ENCODE assay signal across 19 cellular contexts in genomic region chr14:61346793-61347192, GRCh38. TPM values are rescaled to one million over a fixed set of nuclear protein-coding genes. Genes with fewer than 3 reads are reported as not detected.
DNase-seq lines count a peak whose midpoint lies in the region; ATAC-seq, FAIRE-seq and TF ChIP-seq lines count a peak whose summit lies in the region.
"Had no signal": no experiment of that assay in that cellular context is flagged by ENCODE, and none has a peak within 500 bp of the region (broad histone marks: within the 10 kb centered on the region; RNA-seq: fewer than 3 reads in every experiment).

No MANE protein-coding gene starts in this region.

- peaks cover 76% of the 10 kb centered on the region for H3K4me1 ChIP-seq in endothelial cell of umbilical vein (ENCODE audit: control insufficient read depth, extremely low read depth, insufficient read depth, low read length)

- no peaks in the 10 kb centered on the region for H4K20me1 ChIP-seq in endothelial cell of umbilical vein (replicated peaks; ENCODE audit: control insufficient read depth, extremely low read depth, insufficient read depth, low read length)

- BruUV-seq in endothelial cell of umbilical vein (replicated peaks; lab: Mats Ljungman, UMichigan) = no TSS peak

- no peaks in the 10 kb centered on the region for H3K9me1 ChIP-seq in endothelial cell of umbilical vein (replicated peaks; ENCODE audit: control insufficient read depth, extremely low read depth, insufficient read depth, low read length)

- no peak for ATAC-seq in T-cell (replicated peaks in 1 of 4)
- ATAC-seq in stimulated activated naive CD8-positive, alpha-beta T cell treated with anti-CD3 and anti-CD28 coated beads, Interleukin-15, amount 100 ng/mL, for 72 hours = no peak
- ATAC-seq: HepG2; stimulated activated naive B cell treated with anti-CD40 and anti-IgM and Interleukin-4, amounts not matched to agents 10 μg/mL and 1 μg/mL and 100 μg/mL, for 72 hours had no signal

- peaks cover 6% of the 10 kb centered on the region for H3K36me3 Mint-ChIP-seq in activated naive CD4-positive, alpha-beta T cell treated with anti-CD3 and anti-CD28 coated beads, Interleukin-2, amount 50 U/mL, for 24 hours
- peaks cover 14% of the 10 kb centered on the region for H3K36me3 Mint-ChIP-seq in T-cell
- H3K36me3 Mint-ChIP-seq: stimulated activated naive B cell treated with anti-CD40 and anti-IgM and Interleukin-4, amounts not matched to agents 10 μg/mL and 1 μg/mL and 100 μg/mL, for 72 hours had no signal

- H3K9ac ChIP-seq in endothelial cell of umbilical vein (replicated peaks; ENCODE audit: extremely low read depth, insufficient read depth, low read length) = peak overlapping the region; percentile 56

- no peaks in the 10 kb centered on the region for H3K27me3 Mint-ChIP-seq in activated naive CD4-positive, alpha-beta T cell treated with anti-CD3 and anti-CD28 coated beads, Interleukin-2, amount 50 U/mL, for 24 hours
- H3K27me3 Mint-ChIP-seq in T-cell = no peaks in the 10 kb centered on the region
- no peaks in the 10 kb centered on the region for H3K27me3 Mint-ChIP-seq in stimulated activated naive CD8-positive, alpha-beta T cell treated with anti-CD3 and anti-CD28 coated beads, Interleukin-15, amount 100 ng/mL, for 72 hours

- peaks cover 96% of the 10 kb centered on the region for H3K4me1 Mint-ChIP-seq in activated naive CD4-positive, alpha-beta T cell treated with anti-CD3 and anti-CD28 coated beads, Interleukin-2, amount 50 U/mL, for 24 hours
- H3K4me1 Mint-ChIP-seq in T-cell = peaks cover 14 to 99% (median 99%) of the 10 kb centered on the region in 3 donors
- peaks cover 96% of the 10 kb centered on the region for H3K4me1 Mint-ChIP-seq in stimulated activated naive CD8-positive, alpha-beta T cell treated with anti-CD3 and anti-CD28 coated beads, Interleukin-15, amount 100 ng/mL, for 72 hours

- peak overlapping the region; percentile 95 for H3K27ac Mint-ChIP-seq in activated naive CD4-positive, alpha-beta T cell treated with anti-CD3 and anti-CD28 coated beads, Interleukin-2, amount 50 U/mL, for 24 hours
- peak overlapping the region; percentile 96 to 100 for H3K27ac Mint-ChIP-seq in T-cell
- H3K27ac Mint-ChIP-seq in stimulated activated naive CD8-positive, alpha-beta T cell treated with anti-CD3 and anti-CD28 coated beads, Interleukin-15, amount 100 ng/mL, for 72 hours = peak overlapping the region in 1 of 2 donors; percentile 92
- H3K27ac Mint-ChIP-seq: memory B cell; stimulated activated naive B cell treated with anti-CD40 and anti-IgM and Interleukin-4, amounts not matched to agents 10 μg/mL and 1 μg/mL and 100 μg/mL, for 72 hours had no signal

- peaks cover 90% of the 10 kb centered on the region for H3K79me2 ChIP-seq in endothelial cell of umbilical vein (ENCODE audit: control insufficient read depth, insufficient read depth, low read length)

- no peak overlapping the region for H2AFZ ChIP-seq in endothelial cell of umbilical vein (ENCODE audit: low read depth, low read length)

- peak overlapping the region; percentile 77 for H3K4me2 ChIP-seq in endothelial cell of umbilical vein (ENCODE audit: insufficient read depth, low read length)

- H3K4me3 ChIP-seq in endothelial cell of umbilical vein (replicated peaks in 1 of 3; ENCODE audit: insufficient read depth in 1 of 3, low read depth in 1 of 3, low read length in 3 of 3) = peak overlapping the region in 1 of 3 experiments; percentile 20

- no peaks in the 10 kb centered on the region for H3K9me3 Mint-ChIP-seq in activated naive CD4-positive, alpha-beta T cell treated with anti-CD3 and anti-CD28 coated beads, Interleukin-2, amount 50 U/mL, for 24 hours
- peaks cover 0 to 3% (median 0%) of the 10 kb centered on the region in 3 donors for H3K9me3 Mint-ChIP-seq in T-cell
- H3K9me3 Mint-ChIP-seq in stimulated activated naive CD8-positive, alpha-beta T cell treated with anti-CD3 and anti-CD28 coated beads, Interleukin-15, amount 100 ng/mL, for 72 hours = peaks cover 0 to 10% of the 10 kb centered on the region in 2 donors
- H3K9me3 Mint-ChIP-seq: memory B cell had no signal

- TF ChIP-seq CTCF in endothelial cell of umbilical vein (IDR thresholded peaks at IDR 0.05; ENCODE audit: extremely low read depth in 1 of 2, insufficient read depth in 1 of 2, low read depth in 1 of 2, low read length in 2 of 2) = no peak

- FAIRE-seq in endothelial cell of umbilical vein (lab: Jason Lieb, UNC) = peak; percentile 96
- FAIRE-seq: frontal cortex, H1, HepG2, TTC549 had no signal

- dilution Hi-C loops in endothelial cell of umbilical vein (cut with MboI; ENCODE audit: extremely low pct_ligation_motif_present, low sequenced_read_pairs) = no loop called here

- no peaks in the 10 kb centered on the region for H3K9me3 ChIP-seq in endothelial cell of umbilical vein (replicated peaks; ENCODE audit: control insufficient read depth, insufficient read depth, low read length)
- H3K9me3 ChIP-seq: neutrophil had no signal

- intact Hi-C loops in endothelial cell of umbilical vein (cut with micrococcal nuclease) = loop anchor here (1.0 kb wide), 4 partner anchors 8 to 38 kb away; no protein-coding TSS in a partner anchor

- POLR2A ChIA-PET in T-cell (lab: Charles Lee) (interaction anchor here (0.6 to 1.6 kb wide), 5 partner anchors 9 to 95 kb away, joined by 3 to 6 read pairs (median 4); no protein-coding TSS in a partner anchor), endothelial cell of umbilical vein (lab: Charles Lee) (interaction anchor here (1.0 kb wide), 1 partner anchor 39 kb away, joined by 4 read pairs; no protein-coding TSS in a partner anchor)

- H3K27ac ChIP-seq in endothelial cell of umbilical vein (ENCODE audit: insufficient read depth, low read depth, low read length) = peak overlapping the region; percentile 76
- H3K27ac ChIP-seq: neutrophil had no signal

- no peaks in the 10 kb centered on the region for H3K36me3 ChIP-seq in endothelial cell of umbilical vein (ENCODE audit: control insufficient read depth in 2 of 2, extremely low read depth in 1 of 2, insufficient read depth in 2 of 2, low read length in 2 of 2)
- H3K36me3 ChIP-seq: neutrophil had no signal

- CTCF ChIA-PET in T-cell (lab: Charles Lee) = interaction anchor here in 1 of 2 donors (1.0 to 2.3 kb wide), 4 partner anchors 9 to 36 kb away, joined by 3 to 7 read pairs (median 5); no protein-coding TSS in a partner anchor
- CTCF ChIA-PET in endothelial cell of umbilical vein (lab: Charles Lee) = interaction anchor here (0.5 to 1.5 kb wide), 6 partner anchors 9 to 249 kb away, joined by 3 to 5 read pairs (median 4); partner anchors contain the start of gene PRKCH

- no peak for TF ChIP-seq POLR2A in endothelial cell of umbilical vein (IDR thresholded peaks at IDR 0.05; ENCODE audit: low read depth, low read length)

- peak overlapping the region; percentile 79 for H3K4me3 Mint-ChIP-seq in activated naive CD4-positive, alpha-beta T cell treated with anti-CD3 and anti-CD28 coated beads, Interleukin-2, amount 50 U/mL, for 24 hours
- peak overlapping the region; percentile 74 to 83 (median 75) for H3K4me3 Mint-ChIP-seq in T-cell
- peak overlapping the region; percentile 74 to 85 for H3K4me3 Mint-ChIP-seq in stimulated activated naive CD8-positive, alpha-beta T cell treated with anti-CD3 and anti-CD28 coated beads, Interleukin-15, amount 100 ng/mL, for 72 hours
- H3K4me3 Mint-ChIP-seq: memory B cell; stimulated activated naive B cell treated with anti-CD40 and anti-IgM and Interleukin-4, amounts not matched to agents 10 μg/mL and 1 μg/mL and 100 μg/mL, for 72 hours had no signal

- no peak for DNase-seq in activated naive CD4-positive, alpha-beta T cell (lab: John Stamatoyannopoulos, UW)
- DNase-seq in T-cell (no peak), endothelial cell of umbilical vein (ENCODE audit: low read depth, low spot score) (peak; percentile 95), NCI-H226 (no peak), foreskin melanocyte (no peak), GM03348 (ENCODE audit: low spot score) (no peak)
- DNase-seq in stimulated activated naive CD8-positive, alpha-beta T cell treated with anti-CD3 and anti-CD28 coated beads, Interleukin-15, amount 100 ng/mL, for 72 hours = no peak
- DNase-seq: anterior cingulate cortex; NCI-H1048; NCI-H2171; SIG-M5; stimulated activated naive B cell treated with anti-CD40 and anti-IgM and Interleukin-4, amounts not matched to agents 10 μg/mL and 1 μg/mL and 100 μg/mL, for 72 hours had no signal

- H3K27me3 ChIP-seq in endothelial cell of umbilical vein (ENCODE audit: control insufficient read depth in 2 of 2, insufficient read depth in 2 of 2, low read length in 2 of 2) = no peaks in the 10 kb centered on the region
- H3K27me3 ChIP-seq: neutrophil had no signal

TF ChIP-seq in endothelial cell of umbilical vein, 7 proteins besides CTCF, POLR2A, EP300 and RAD21:
- TF ChIP-seq POLR2AphosphoS5 (IDR thresholded peaks at IDR 0.05; ENCODE audit: insufficient read depth, low read depth, low read length) = peak; percentile 54
- peak; percentile 78 for TF ChIP-seq JUN (IDR thresholded peaks at IDR 0.05; ENCODE audit: borderline replicate concordance, insufficient read depth, insufficient read length, low read depth)
- TF ChIP-seq MYC (IDR thresholded peaks at IDR 0.05; ENCODE audit: low read depth, low read length) = no peak
- peak; percentile 54 for TF ChIP-seq FOS (IDR thresholded peaks at IDR 0.05; ENCODE audit: borderline replicate concordance, insufficient read depth, low read length)
- peak; percentile 38 for TF ChIP-seq GATA2 (IDR thresholded peaks at IDR 0.05; ENCODE audit: insufficient read depth, insufficient read length, low read depth, low read length)

RNA-seq across cellular contexts. Expression of gene PRKCH, which starts 25.4 kb away (rescaled TPM):
- total RNA-seq in T-cell (100 to 1,000 TPM; 267 to 436 (median 326) TPM), endothelial cell of umbilical vein (101 and 103 TPM in 2 replicates)
- polyA plus RNA-seq in endothelial cell of umbilical vein = 97.7 and 100 TPM in 2 replicates
- 113 and 120 TPM in 2 replicates for polyA plus RNA-seq in endothelial cell of umbilical vein (2011; cell fraction: cytosol; rRNA removed)
- polyA plus RNA-seq in endothelial cell of umbilical vein (2011; cell fraction: nucleus; rRNA removed) = 105 and 108 TPM in 2 replicates
- 54.4 and 93.2 TPM in 2 replicates for polyA plus RNA-seq in endothelial cell of umbilical vein (2012)
- polyA minus RNA-seq in endothelial cell of umbilical vein = 323 and 360 TPM in 2 replicates
- polyA minus RNA-seq in endothelial cell of umbilical vein (2011; cell fraction: cytosol; rRNA and poly(A)+ RNA removed) = 1.2 TPM
- polyA minus RNA-seq in endothelial cell of umbilical vein (2011; cell fraction: nucleus; rRNA and poly(A)+ RNA removed) = 293 and 389 TPM in 2 replicates
